1 cellular context compared by ENCODE assay signal in genomic region chr2:148021059-148021985, GRCh38.
TF ChIP-seq lines count a peak whose summit lies in the region.

Gene MBD5, plus strand, starts transcription at chr2:148021091.

TF ChIP-seq in H1, 55 proteins besides CTCF, POLR2A, EP300 and RAD21:
- TF ChIP-seq SIN3A (conservative IDR thresholded peaks at IDR 0.05 in 1 of 2, IDR thresholded peaks at IDR 0.05 in 1 of 2; ENCODE audit: low read depth in 1 of 2, low read length in 2 of 2): peak in 1 of 2 experiments; percentile 58; a peak in 1 of 4 replicates
- TF ChIP-seq POU5F1 (IDR thresholded peaks at IDR 0.05; ENCODE audit: low read depth, low read length): no peak
- TF ChIP-seq TAF1 (IDR thresholded peaks at IDR 0.05; ENCODE audit: low read depth, low read length): peak; percentile 37; the same call in 1 of the 2 replicates
- TF ChIP-seq HDAC2 (IDR thresholded peaks at IDR 0.05; ENCODE audit: borderline replicate concordance in 1 of 2, low read depth in 2 of 2, low read length in 2 of 2): 0 out of 4 replicates have a peak, but pooled peaks of 1 of the 2 experiments have one; percentile 56
- TF ChIP-seq RXRA (IDR thresholded peaks at IDR 0.05; ENCODE audit: insufficient read depth, low read depth, low read length): no peak
- peak; percentile 38 for TF ChIP-seq ASH2L (IDR thresholded peaks at IDR 0.05; ENCODE audit: low read length)
- TF ChIP-seq CBX5 (IDR thresholded peaks at IDR 0.05; ENCODE audit: low read depth, low read length): no peak
- no peak for TF ChIP-seq MAFK (IDR thresholded peaks at IDR 0.05; ENCODE audit: low read depth, low read length)
- TF ChIP-seq SAP30 (IDR thresholded peaks at IDR 0.05; ENCODE audit: insufficient read depth, insufficient replicate concordance, low read length): peak; percentile 65
